23 cellular contexts compared by ENCODE assay signal in genomic region chr2:137913169-137913568, GRCh38. TPM values are rescaled to one million over a fixed set of nuclear protein-coding genes. Genes with fewer than 3 reads are reported as not detected.
"Had no signal": no experiment of that assay in that cellular context is flagged by ENCODE, and none has a peak within 500 bp of the region (broad histone marks: within the 10 kb centered on the region; RNA-seq: fewer than 3 reads in every experiment).

No MANE protein-coding gene starts in this region.

- H3K4me1 ChIP-seq: colonic mucosa, esophagus squamous epithelium, gastrocnemius medialis, heart right ventricle, lower lobe of right lung had no signal

- H3K9me3 ChIP-seq: colonic mucosa, esophagus squamous epithelium, gastrocnemius medialis, heart right ventricle, lower lobe of right lung, mucosa of descending colon had no signal

- H3K36me3 ChIP-seq: colonic mucosa, esophagus squamous epithelium, gastrocnemius medialis, heart right ventricle, lower lobe of right lung had no signal

- H3K36me3 Mint-ChIP-seq: mesothelial cell of epicardium; naive thymus-derived CD4-positive, alpha-beta T cell had no signal

- H3K4me3 ChIP-seq: colonic mucosa, esophagus squamous epithelium, gastrocnemius medialis, heart right ventricle, lower lobe of right lung, mucosa of descending colon had no signal

- H3K27ac Mint-ChIP-seq: dendritic cell treated with granulocyte-macrophage colony-stimulating factor and Interleukin-4, amounts not matched to agents 40 ng/mL and 50 ng/mL, for 4 days; effector memory CD8-positive, alpha-beta T cell; endodermal cell; mesothelial cell of epicardium; naive thymus-derived CD4-positive, alpha-beta T cell had no signal

- H3K4me1 Mint-ChIP-seq: endodermal cell; naive thymus-derived CD4-positive, alpha-beta T cell had no signal

- H3K9me3 Mint-ChIP-seq: dendritic cell treated with granulocyte-macrophage colony-stimulating factor and Interleukin-4, amounts not matched to agents 40 ng/mL and 50 ng/mL, for 4 days; effector memory CD8-positive, alpha-beta T cell; endodermal cell; mesothelial cell of epicardium; naive thymus-derived CD4-positive, alpha-beta T cell had no signal

- DNase-seq: colonic mucosa; cortex of kidney; effector CD8-positive, alpha-beta T cell; effector memory CD8-positive, alpha-beta T cell; endodermal cell; erythroblast; esophagus squamous epithelium; foreskin fibroblast; foreskin melanocyte; gastrocnemius medialis; head of caudate nucleus; heart right ventricle; hippocampal formation; left cardiac atrium; left ventricle myocardium superior; lower lobe of right lung; mesenchymal stem cell; mucosa of descending colon; naive thymus-derived CD4-positive, alpha-beta T cell had no signal

- H3K27me3 ChIP-seq: colonic mucosa, esophagus squamous epithelium, gastrocnemius medialis had no signal

- H3K27ac ChIP-seq: colonic mucosa, epithelial cell of prostate, esophagus squamous epithelium, gastrocnemius medialis, heart right ventricle, lower lobe of right lung had no signal

- H3K4me3 Mint-ChIP-seq: dendritic cell treated with granulocyte-macrophage colony-stimulating factor and Interleukin-4, amounts not matched to agents 40 ng/mL and 50 ng/mL, for 4 days; effector memory CD8-positive, alpha-beta T cell; endodermal cell; mesothelial cell of epicardium; naive thymus-derived CD4-positive, alpha-beta T cell had no signal

- H3K27me3 Mint-ChIP-seq: dendritic cell treated with granulocyte-macrophage colony-stimulating factor and Interleukin-4, amounts not matched to agents 40 ng/mL and 50 ng/mL, for 4 days; effector memory CD8-positive, alpha-beta T cell had no signal

- ATAC-seq: effector memory CD8-positive, alpha-beta T cell; esophagus mucosa; gastrocnemius medialis; heart right ventricle; left cardiac atrium; left ventricle myocardium superior; lower lobe of right lung; mucosa of descending colon; naive thymus-derived CD4-positive, alpha-beta T cell had no signal

RNA-seq across cellular contexts. Expression of gene HNMT, which starts 51.1 kb away (rescaled TPM):
- polyA plus RNA-seq: naive thymus-derived CD4-positive, alpha-beta T cell had no signal
